23 cellular contexts compared by ENCODE assay signal in the genomic region with DNA sequence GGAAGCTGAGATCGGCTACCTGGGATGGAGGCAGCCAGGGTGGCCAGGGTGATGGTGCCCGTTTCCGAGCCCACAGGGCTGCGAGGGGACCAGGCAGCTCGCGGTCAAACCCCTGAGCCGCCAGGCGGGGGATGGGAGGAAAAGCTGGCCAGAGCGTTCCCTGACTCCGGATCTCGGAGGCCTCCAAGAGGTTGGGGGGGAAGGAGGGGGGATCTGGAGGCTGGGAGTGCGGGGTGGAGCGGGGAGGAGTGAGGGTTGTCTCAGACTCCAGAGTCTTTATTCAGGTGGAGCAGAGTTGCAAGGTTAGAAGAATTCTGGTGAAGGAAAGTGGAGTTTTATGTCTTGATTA. TPM values are rescaled to one million over a fixed set of nuclear protein-coding genes. Genes with fewer than 3 reads are reported as not detected.
A peak's percentile ranks its signal among the peaks of the same experiment; 100 is the strongest.
DNase-seq lines count a peak whose midpoint lies in the region; ATAC-seq, FAIRE-seq and TF ChIP-seq lines count a peak whose summit lies in the region.
"Had no signal": no experiment of that assay in that cellular context is flagged by ENCODE, and none has a peak within 500 bp of the region (broad histone marks: within the 10 kb centered on the region; RNA-seq: fewer than 3 reads in every experiment).

No MANE protein-coding gene starts in this region.

- H4K8ac ChIP-seq in neuronal stem cell (ENCODE audit: low read depth, low read length): no peak overlapping the region

- peak overlapping the region; percentile 82 for H3K9ac ChIP-seq in neuronal stem cell (ENCODE audit: low read depth, low read length, poor library complexity)

- H3K4me3 Mint-ChIP-seq in activated CD4-positive, alpha-beta T cell treated with anti-CD3 and anti-CD28 coated beads, Interleukin-2, amount 10 ng/mL, durations not matched to agents 24 days and 14 days: no peak overlapping the region
- H3K4me3 Mint-ChIP-seq: activated naive CD4-positive, alpha-beta T cell treated with anti-CD3 and anti-CD28 coated beads, Interleukin-2, amount 50 U/mL, for 24 hours; immature natural killer cell had no signal

- intact Hi-C loops in activated CD4-positive, alpha-beta T cell treated with anti-CD3 and anti-CD28 coated beads, Interleukin-2, amount 10 ng/mL, durations not matched to agents 24 days and 14 days (cut with micrococcal nuclease): no loop called here
- intact Hi-C loops in stomach (cut with DNase I; ENCODE audit: low total_unique reads): no loop called here

- no peak overlapping the region for H3K23ac ChIP-seq in neuronal stem cell (ENCODE audit: low read depth, low read length, poor library complexity)

- H2BK15ac ChIP-seq in neuronal stem cell (ENCODE audit: low read length): no peak overlapping the region

- H3K4me1 ChIP-seq in HEK293 (ENCODE audit: control insufficient read depth, insufficient read depth, low read length) (no peaks in the 10 kb centered on the region), neuronal stem cell (ENCODE audit: control insufficient read depth in 2 of 2, insufficient read depth in 1 of 2, low read depth in 1 of 2, low read length in 2 of 2) (peaks cover 10 to 14% of the 10 kb centered on the region in 2 donors), stomach (peaks cover 9 to 40% (median 25%) of the 10 kb centered on the region in 4 donors)

- peaks cover 3% of the 10 kb centered on the region for H3K79me1 ChIP-seq in neuronal stem cell (ENCODE audit: low read depth, low read length)

- peak overlapping the region; percentile 88 for H2AFZ ChIP-seq in neuronal stem cell (ENCODE audit: low read length)

- no peaks in the 10 kb centered on the region for H3K9me3 ChIP-seq in HEK293 (ENCODE audit: control insufficient read depth, insufficient read depth, low read depth, low read length)
- no peaks in the 10 kb centered on the region for H3K9me3 ChIP-seq in neuronal stem cell (replicated peaks in 1 of 2; ENCODE audit: control insufficient read depth in 2 of 2, insufficient read depth in 1 of 2, low read depth in 1 of 2, low read length in 2 of 2)
- no peaks in the 10 kb centered on the region for H3K9me3 ChIP-seq in stomach

- POLR2A ChIA-PET in HEK293 (lab: Yijun Ruan, JAX): no interaction called here

- no peak overlapping the region for H3K27ac ChIP-seq in HEK293 (ENCODE audit: extremely low read depth, low read depth, low read length)
- H3K27ac ChIP-seq in brain microvascular endothelial cell: no peak overlapping the region
- peak overlapping the region; percentile 62 for H3K27ac ChIP-seq in neuronal stem cell (replicated peaks; ENCODE audit: low read length)
- no peak overlapping the region for H3K27ac ChIP-seq in stomach
- H3K27ac ChIP-seq: Peyer's patch had no signal

- TF ChIP-seq POLR2A in GM12892 (IDR thresholded peaks at IDR 0.05; ENCODE audit: low read depth, low read length): no peak
- no peak for TF ChIP-seq POLR2A in stomach (IDR thresholded peaks at IDR 0.05)

- no peak for ATAC-seq in GM19467 (IDR thresholded peaks at IDR 0.05; ENCODE audit: unreplicated experiment)
- ATAC-seq: effector memory CD8-positive, alpha-beta T cell; GM12878 had no signal

- H4K91ac ChIP-seq in neuronal stem cell (ENCODE audit: low read depth, low read length, poor library complexity): no peak overlapping the region

- H3K36me3 Mint-ChIP-seq in activated CD4-positive, alpha-beta T cell treated with anti-CD3 and anti-CD28 coated beads, Interleukin-2, amount 10 ng/mL, durations not matched to agents 24 days and 14 days (ENCODE audit: low read depth): peaks cover 8% of the 10 kb centered on the region
- H3K36me3 Mint-ChIP-seq: activated naive CD4-positive, alpha-beta T cell treated with anti-CD3 and anti-CD28 coated beads, Interleukin-2, amount 50 U/mL, for 24 hours had no signal

- H3K4me1 Mint-ChIP-seq in activated CD4-positive, alpha-beta T cell treated with anti-CD3 and anti-CD28 coated beads, Interleukin-2, amount 10 ng/mL, durations not matched to agents 24 days and 14 days: peaks cover 17% of the 10 kb centered on the region

- DNase-seq in brain microvascular endothelial cell (no peak), neuronal stem cell (ENCODE audit: low spot score) (peak; percentile 53), GM12892 (ENCODE audit: insufficient read length) (no peak), stomach (no peak)
- DNase-seq in activated CD4-positive, alpha-beta T cell treated with anti-CD3 and anti-CD28 coated beads, Interleukin-2, amount 10 ng/mL, durations not matched to agents 24 days and 14 days: no peak
- DNase-seq: activated CD4-positive, alpha-beta T cell treated with anti-CD3 and anti-CD28 coated beads, Interleukin-2, amount 50 U/mL, for 1 hour; AML-193; effector memory CD8-positive, alpha-beta T cell; immature natural killer cell; midbrain; MM.1S; NCI-H2029 treated with DMSO at 0.1 percent for 48 hours; NCI-H526 treated with DMSO at 0.1 percent for 48 hours; occipital lobe; Peyer's patch had no signal

- H3K27ac Mint-ChIP-seq in activated CD4-positive, alpha-beta T cell treated with anti-CD3 and anti-CD28 coated beads, Interleukin-2, amount 10 ng/mL, durations not matched to agents 24 days and 14 days: no peak overlapping the region
- H3K27ac Mint-ChIP-seq: effector memory CD8-positive, alpha-beta T cell; immature natural killer cell had no signal

- CTCF ChIA-PET in HEK293 (lab: Yijun Ruan, JAX): interaction anchor here (0.7 to 1.7 kb wide), 3 partner anchors 101 to 120 kb away, joined by 4 to 7 read pairs (median 5); no protein-coding TSS in a partner anchor

- TF ChIP-seq CTCF in HEK293 (tag by site-specific recombination; IDR thresholded peaks at IDR 0.05) (no peak), brain microvascular endothelial cell (IDR thresholded peaks at IDR 0.05; ENCODE audit: low read depth, low read length, missing control alignments) (no peak), stomach (IDR thresholded peaks at IDR 0.05) (no peak)

- TF ChIP-seq EP300 in stomach (IDR thresholded peaks at IDR 0.05): no peak

- peak overlapping the region; percentile 98 for H3K18ac ChIP-seq in neuronal stem cell (ENCODE audit: low read length)

- no peaks in the 10 kb centered on the region for H3K36me3 ChIP-seq in HEK293 (ENCODE audit: control insufficient read depth in 2 of 2, insufficient read depth in 1 of 2, low read length in 2 of 2)
- H3K36me3 ChIP-seq in brain microvascular endothelial cell (replicated peaks): no peaks in the 10 kb centered on the region
- peaks cover 11 to 29% of the 10 kb centered on the region in 2 donors for H3K36me3 ChIP-seq in neuronal stem cell (replicated peaks in 1 of 2; ENCODE audit: control insufficient read depth in 2 of 2, insufficient read depth in 2 of 2, low read length in 2 of 2)
- H3K36me3 ChIP-seq in stomach: no peaks in the 10 kb centered on the region
- H3K36me3 ChIP-seq: Peyer's patch had no signal

- no peak overlapping the region for H2BK120ac ChIP-seq in neuronal stem cell (ENCODE audit: low read depth, low read length)

- no peak overlapping the region for H3K14ac ChIP-seq in neuronal stem cell (ENCODE audit: low read length)

- peaks cover 60% of the 10 kb centered on the region for H3K27me3 Mint-ChIP-seq in activated CD4-positive, alpha-beta T cell treated with anti-CD3 and anti-CD28 coated beads, Interleukin-2, amount 10 ng/mL, durations not matched to agents 24 days and 14 days

- no peak overlapping the region for H2BK5ac ChIP-seq in neuronal stem cell (ENCODE audit: low read length)

- H3K4ac ChIP-seq in neuronal stem cell (ENCODE audit: low read length): no peak overlapping the region

- H3K27me3 ChIP-seq in brain microvascular endothelial cell (replicated peaks): peaks cover 29% of the 10 kb centered on the region
- H3K27me3 ChIP-seq in neuronal stem cell (ENCODE audit: control insufficient read depth in 3 of 3, insufficient read depth in 3 of 3, low read depth in 1 of 3, low read length in 3 of 3): peaks cover 0 to 22% (median 3%) of the 10 kb centered on the region in 3 experiments
- H3K27me3 ChIP-seq in stomach: peaks cover 20 to 98% (median 78%) of the 10 kb centered on the region in 3 donors

- peak overlapping the region; percentile 79 for H2AK5ac ChIP-seq in neuronal stem cell (ENCODE audit: low read depth, low read length)

- no peaks in the 10 kb centered on the region for H3K9me3 Mint-ChIP-seq in activated CD4-positive, alpha-beta T cell treated with anti-CD3 and anti-CD28 coated beads, Interleukin-2, amount 10 ng/mL, durations not matched to agents 24 days and 14 days
- H3K9me3 Mint-ChIP-seq: activated naive CD4-positive, alpha-beta T cell treated with anti-CD3 and anti-CD28 coated beads, Interleukin-2, amount 50 U/mL, for 24 hours; effector memory CD8-positive, alpha-beta T cell had no signal

- H3K4me3 ChIP-seq in HEK293 (ENCODE audit: low read depth, low read length): no peak overlapping the region
- peak overlapping the region; percentile 50 for H3K4me3 ChIP-seq in brain microvascular endothelial cell (ENCODE audit: low read depth, low read length)
- H3K4me3 ChIP-seq in iPS-11a (ENCODE audit: low read depth, low read length): peak overlapping the region; percentile 55
- H3K4me3 ChIP-seq in neuronal stem cell (ENCODE audit: low read length in 2 of 2): peak overlapping the region; percentile 90 to 95
- H3K4me3 ChIP-seq in stomach: no peak overlapping the region
- H3K4me3 ChIP-seq: GM12878, Peyer's patch had no signal

- in situ Hi-C loops in brain microvascular endothelial cell (cut with HindIII; ENCODE audit: low pct_ligation_motif_present, low sequenced_read_pairs): no loop called here

- no peak overlapping the region for H2BK12ac ChIP-seq in neuronal stem cell (ENCODE audit: low read length)

- H3K4me2 ChIP-seq in neuronal stem cell (ENCODE audit: insufficient read depth, low read length, poor library complexity, severe bottlenecking): peak overlapping the region; percentile 77

- WGBS in neuronal stem cell (ENCODE audit: extremely low coverage in 2 of 2, insufficient read length in 2 of 2, insufficient replicate concordance in 1 of 2), 2 donors: no CpG with 5 or more reads among the region's 13 CpGs
- WGBS in stomach, 5 donors: 0 to 4% (median 2%) methylated on average over 13 of the region's 13 CpGs

- no peak for FAIRE-seq in GM12892 (lab: Jason Lieb, UNC)
- FAIRE-seq: bronchial epithelial cell, GM12878 had no signal

RNA-seq across cellular contexts. Expression of gene CACNG7, which starts 1.1 kb away (rescaled TPM):
- 121 TPM for polyA plus RNA-seq in neuronal stem cell (2013, experiment 1 of 2)
- 117 TPM for polyA plus RNA-seq in neuronal stem cell (2013, experiment 2 of 2)
- polyA plus RNA-seq in GM12892 (2012; ENCODE audit: missing spikeins): not detected
- not detected in 2 replicates for total RNA-seq in activated CD4-positive, alpha-beta T cell treated with anti-CD3 and anti-CD28 coated beads, Interleukin-2, amount 10 ng/mL, durations not matched to agents 24 days and 14 days
- not detected for total RNA-seq in stomach
- polyA plus RNA-seq in stomach: under 1 TPM in 1 of 3 donors, not detected in 2; 0.05 TPM
- total RNA-seq: bronchial epithelial cell, GM12878, H4, HT1080, Peyer's patch had no signal
- polyA plus RNA-seq: GM12878, immature natural killer cell had no signal

RNA-seq across cellular contexts. Expression of gene PRKCG, which starts 28.1 kb away (rescaled TPM):
- polyA plus RNA-seq in neuronal stem cell (2013, experiment 1 of 2): 9.0 TPM
- polyA plus RNA-seq in neuronal stem cell (2013, experiment 2 of 2): 8.8 TPM
- not detected for polyA plus RNA-seq in GM12892 (2012; ENCODE audit: missing spikeins)
- total RNA-seq in activated CD4-positive, alpha-beta T cell treated with anti-CD3 and anti-CD28 coated beads, Interleukin-2, amount 10 ng/mL, durations not matched to agents 24 days and 14 days: not detected in 2 replicates
- total RNA-seq in stomach: not detected
- polyA plus RNA-seq in stomach: under 1 TPM in 2 of 3 donors, not detected in 1; 0.25 to 0.30 TPM
- total RNA-seq: bronchial epithelial cell, GM12878, H4, HT1080 had no signal
- polyA plus RNA-seq: GM12878, immature natural killer cell had no signal

RNA-seq across cellular contexts. Expression of gene MYADM, which starts 42.5 kb away (rescaled TPM):
- polyA plus RNA-seq in neuronal stem cell (2013, experiment 1 of 2): 113 TPM
- 114 TPM for polyA plus RNA-seq in neuronal stem cell (2013, experiment 2 of 2)
- 2.1 TPM for polyA plus RNA-seq in GM12892 (2012; ENCODE audit: missing spikeins)
- total RNA-seq in activated CD4-positive, alpha-beta T cell treated with anti-CD3 and anti-CD28 coated beads, Interleukin-2, amount 10 ng/mL, durations not matched to agents 24 days and 14 days: 65.6 and 69.0 TPM in 2 replicates
- 100 to 1,000 TPM in 2 of 5 donors, 10 to 100 TPM in 3; 20.7 to 195 (median 72.8) TPM for total RNA-seq in stomach
- polyA plus RNA-seq in stomach: 10 to 100 TPM; 24.0 to 28.9 (median 24.5) TPM

RNA-seq across cellular contexts. Expression of gene CACNG8, which starts 52.6 kb away (rescaled TPM):
- polyA plus RNA-seq in neuronal stem cell (2013, experiment 1 of 2): 0.60 TPM
- polyA plus RNA-seq in neuronal stem cell (2013, experiment 2 of 2): 0.65 TPM
- polyA plus RNA-seq in GM12892 (2012; ENCODE audit: missing spikeins): 0.04 TPM
- total RNA-seq in activated CD4-positive, alpha-beta T cell treated with anti-CD3 and anti-CD28 coated beads, Interleukin-2, amount 10 ng/mL, durations not matched to agents 24 days and 14 days: not detected in 2 replicates
- under 1 TPM in 2 of 5 donors, not detected in 3; under 0.01 to 0.45 TPM for total RNA-seq in stomach
- under 1 TPM in 2 of 3 donors, not detected in 1; under 0.01 to 0.03 TPM for polyA plus RNA-seq in stomach
- total RNA-seq: bronchial epithelial cell, GM12878, Peyer's patch had no signal
- polyA plus RNA-seq: GM12878, immature natural killer cell had no signal

Comparison
In these comparisons a context has a peak if more than half of its experiments do, and no peak if none do; other contexts are left out.
1. H3K4me3 ChIP-seq: peak in brain microvascular endothelial cell (single experiment), iPS-11a (single experiment) and neuronal stem cell (2 of 2); none in HEK293 (single experiment) and stomach (0 of 4).